Comparison of ENCODE assay signal across 12 cellular contexts in genomic region chr5:132479812-132480441, GRCh38. TPM values are rescaled to one million over a fixed set of nuclear protein-coding genes. Genes with fewer than 3 reads are reported as not detected.
A peak's percentile ranks its signal among the peaks of the same experiment; 100 is the strongest.
DNase-seq lines count a peak whose midpoint lies in the region; ATAC-seq and TF ChIP-seq lines count a peak whose summit lies in the region.
"Had no signal": no experiment of that assay in that cellular context is flagged by ENCODE, and none has a peak within 500 bp of the region (broad histone marks: within the 10 kb centered on the region; RNA-seq: fewer than 3 reads in every experiment).

No MANE protein-coding gene starts in this region.

- no peaks in the 10 kb centered on the region for H3K9me3 Mint-ChIP-seq in activated CD4-positive, alpha-beta memory T cell treated with anti-CD3 and anti-CD28 coated beads for 36 hours
- no peaks in the 10 kb centered on the region for H3K9me3 Mint-ChIP-seq in effector memory CD8-positive, alpha-beta T cell
- H3K9me3 Mint-ChIP-seq in endothelial cell (ENCODE audit: unreplicated experiment): no peaks in the 10 kb centered on the region

- peak overlapping the region; percentile 87 for H3K27ac Mint-ChIP-seq in activated CD4-positive, alpha-beta memory T cell treated with anti-CD3 and anti-CD28 coated beads for 36 hours
- peak overlapping the region; percentile 97 to 99 for H3K27ac Mint-ChIP-seq in effector memory CD8-positive, alpha-beta T cell
- no peak overlapping the region for H3K27ac Mint-ChIP-seq in endothelial cell (ENCODE audit: unreplicated experiment)

- no peaks in the 10 kb centered on the region for H3K9me3 ChIP-seq in BLaER1 treated with 17β-estradiol and CSF1 and Interleukin-3, amounts not matched to agents 10 nM and 100 nM (replicated peaks in 1 of 11)
- H3K9me3 ChIP-seq in WERI-Rb-1 (ENCODE audit: severe bottlenecking): no peaks in the 10 kb centered on the region
- H3K9me3 ChIP-seq: mucosa of descending colon, upper lobe of left lung had no signal

- no peak overlapping the region for H3K4me3 Mint-ChIP-seq in activated CD4-positive, alpha-beta memory T cell treated with anti-CD3 and anti-CD28 coated beads for 36 hours
- H3K4me3 Mint-ChIP-seq in effector memory CD8-positive, alpha-beta T cell: peak overlapping the region; percentile 68 to 77
- H3K4me3 Mint-ChIP-seq in endothelial cell (ENCODE audit: unreplicated experiment): no peak overlapping the region

- DNase-seq in activated CD4-positive, alpha-beta memory T cell treated with anti-CD3 and anti-CD28 coated beads for 36 hours: peak; percentile 33
- peak; percentile 28 to 40 (median 29) for DNase-seq in effector memory CD8-positive, alpha-beta T cell
- DNase-seq in endothelial cell (ENCODE audit: low spot score): no peak
- no peak for DNase-seq in stimulated activated CD8-positive, alpha-beta memory T cell treated with anti-CD3 and anti-CD28 coated beads, Interleukin-4, amount 100 ng/mL, for 48 hours
- no peak for DNase-seq in WERI-Rb-1
- DNase-seq: NCI-H1436 treated with DMSO at 0.1 percent for 48 hours, upper lobe of left lung had no signal

- peaks cover 22% of the 10 kb centered on the region for H3K36me3 Mint-ChIP-seq in activated CD4-positive, alpha-beta memory T cell treated with anti-CD3 and anti-CD28 coated beads for 36 hours
- peaks cover 100% of the 10 kb centered on the region for H3K36me3 Mint-ChIP-seq in effector memory CD8-positive, alpha-beta T cell (ENCODE audit: insufficient read depth)
- peaks cover 12% of the 10 kb centered on the region for H3K36me3 Mint-ChIP-seq in endothelial cell (ENCODE audit: low read depth, unreplicated experiment)

- peaks cover 68% of the 10 kb centered on the region for H3K4me1 Mint-ChIP-seq in activated CD4-positive, alpha-beta memory T cell treated with anti-CD3 and anti-CD28 coated beads for 36 hours (ENCODE audit: low read depth)
- peaks cover 73 to 82% of the 10 kb centered on the region in 2 donors for H3K4me1 Mint-ChIP-seq in effector memory CD8-positive, alpha-beta T cell (ENCODE audit: low read depth in 2 of 2)
- peaks cover 9% of the 10 kb centered on the region for H3K4me1 Mint-ChIP-seq in endothelial cell (ENCODE audit: unreplicated experiment)

- H3K27me3 ChIP-seq in BLaER1 treated with 17β-estradiol and CSF1 and Interleukin-3, amounts not matched to agents 10 nM and 100 nM: no peaks in the 10 kb centered on the region
- H3K27me3 ChIP-seq in WERI-Rb-1 (ENCODE audit: insufficient read depth, low read depth, severe bottlenecking): no peaks in the 10 kb centered on the region
- H3K27me3 ChIP-seq: upper lobe of left lung had no signal

- POLR2A ChIA-PET in activated CD4-positive, alpha-beta memory T cell treated with anti-CD3 and anti-CD28 coated beads for 36 hours (lab: Charles Lee): interaction anchor here (0.6 to 15.2 kb wide), 23 partner anchors 8 to 287 kb away, joined by 3 to 361 read pairs (median 4); partner anchors contain the start of gene IRF1

- TF ChIP-seq CTCF in GM12875 (IDR thresholded peaks at IDR 0.05; ENCODE audit: borderline replicate concordance, insufficient read depth, low read depth, low read length): peak; percentile 28; the same call in 1 of the 2 replicates
- no peak for TF ChIP-seq CTCF in endothelial cell (IDR thresholded peaks at IDR 0.05; ENCODE audit: unreplicated experiment)
- no peak for TF ChIP-seq CTCF in WERI-Rb-1 (IDR thresholded peaks at IDR 0.05; ENCODE audit: low read depth, low read length)

- intact Hi-C loops in activated CD4-positive, alpha-beta memory T cell treated with anti-CD3 and anti-CD28 coated beads for 36 hours (cut with micrococcal nuclease): no loop called here

- H3K4me3 ChIP-seq in BLaER1 treated with 17β-estradiol and CSF1 and Interleukin-3, amounts not matched to agents 10 nM and 100 nM: no peak overlapping the region
- H3K4me3 ChIP-seq in GM12875 (ENCODE audit: low read depth, low read length): no peak overlapping the region
- no peak overlapping the region for H3K4me3 ChIP-seq in WERI-Rb-1 (ENCODE audit: low read depth, low read length)
- H3K4me3 ChIP-seq: mucosa of descending colon, upper lobe of left lung had no signal

- peak overlapping the region in 7 of 11 experiments; percentile 18 to 70 (median 48); a peak in 11 of 22 replicates for H3K27ac ChIP-seq in BLaER1 treated with 17β-estradiol and CSF1 and Interleukin-3, amounts not matched to agents 10 nM and 100 nM
- no peak overlapping the region for H3K27ac ChIP-seq in WERI-Rb-1
- H3K27ac ChIP-seq: C4-2B had no signal

- H4K20me1 ChIP-seq in BLaER1 treated with 17β-estradiol and CSF1 and Interleukin-3, amounts not matched to agents 10 nM and 100 nM: peaks cover 22 to 52% (median 38%) of the 10 kb centered on the region in 11 experiments; a peak in 20 of 22 replicates

- ATAC-seq in effector memory CD8-positive, alpha-beta T cell (replicated peaks): peak; percentile 20
- no peak for ATAC-seq in GM18873 (IDR thresholded peaks at IDR 0.05; ENCODE audit: low FRiP score, unreplicated experiment)
- ATAC-seq: mucosa of descending colon had no signal

- H3K9ac ChIP-seq in BLaER1 treated with 17β-estradiol and CSF1 and Interleukin-3, amounts not matched to agents 10 nM and 100 nM: peak overlapping the region in 1 of 11 experiments; percentile 2; a peak in 1 of 22 replicates

- peaks cover 32 to 88% (median 81%) of the 10 kb centered on the region in 10 experiments for H3K4me1 ChIP-seq in BLaER1 treated with 17β-estradiol and CSF1 and Interleukin-3, amounts not matched to agents 10 nM and 100 nM

- no peaks in the 10 kb centered on the region for H3K27me3 Mint-ChIP-seq in activated CD4-positive, alpha-beta memory T cell treated with anti-CD3 and anti-CD28 coated beads for 36 hours
- no peaks in the 10 kb centered on the region for H3K27me3 Mint-ChIP-seq in effector memory CD8-positive, alpha-beta T cell
- peaks cover 13% of the 10 kb centered on the region for H3K27me3 Mint-ChIP-seq in endothelial cell (ENCODE audit: unreplicated experiment)

- CTCF ChIA-PET in activated CD4-positive, alpha-beta memory T cell treated with anti-CD3 and anti-CD28 coated beads for 36 hours (lab: Charles Lee): interaction anchor here (0.7 to 5.3 kb wide), 13 partner anchors 9 to 93 kb away, joined by 3 to 36 read pairs (median 14); partner anchors contain the start of gene IRF1

- H3K4me2 ChIP-seq in BLaER1 treated with 17β-estradiol and CSF1 and Interleukin-3, amounts not matched to agents 10 nM and 100 nM: peak overlapping the region; percentile 26 to 72 (median 50); a peak in 17 of 22 replicates

- H3K36me3 ChIP-seq in BLaER1 treated with 17β-estradiol and CSF1 and Interleukin-3, amounts not matched to agents 10 nM and 100 nM: peaks cover 33 to 44% (median 39%) of the 10 kb centered on the region in 11 experiments
- H3K36me3 ChIP-seq in WERI-Rb-1: peaks cover 21% of the 10 kb centered on the region

RNA-seq across cellular contexts. Expression of gene IRF1, which starts 10.6 kb away (rescaled TPM):
- 100 to 1,000 TPM; 104 to 106 TPM for total RNA-seq in activated CD4-positive, alpha-beta memory T cell treated with anti-CD3 and anti-CD28 coated beads for 36 hours
- 7.1 TPM for total RNA-seq in endothelial cell (ENCODE audit: unreplicated experiment)

Comparison
In these comparisons a context has a peak if more than half of its experiments do, and no peak if none do; other contexts are left out.
1. DNase-seq: peak in activated CD4-positive, alpha-beta memory T cell treated with anti-CD3 and anti-CD28 coated beads for 36 hours (single experiment) and effector memory CD8-positive, alpha-beta T cell (3 of 3); none in endothelial cell (single experiment), stimulated activated CD8-positive, alpha-beta memory T cell treated with anti-CD3 and anti-CD28 coated beads, Interleukin-4, amount 100 ng/mL, for 48 hours (single experiment) and WERI-Rb-1 (single experiment).
2. H3K4me3 Mint-ChIP-seq: peak in effector memory CD8-positive, alpha-beta T cell (2 of 2); none in activated CD4-positive, alpha-beta memory T cell treated with anti-CD3 and anti-CD28 coated beads for 36 hours (single experiment) and endothelial cell (single experiment).
3. RNA of gene IRF1, which starts 10.6 kb away (total RNA-seq): 104 to 106 TPM in activated CD4-positive, alpha-beta memory T cell treated with anti-CD3 and anti-CD28 coated beads for 36 hours; 7.1 TPM in endothelial cell (single experiment); every median in the first group is over 10 times any median in the second.